Comparison of ENCODE assay signal across 11 cellular contexts in the genomic region with DNA sequence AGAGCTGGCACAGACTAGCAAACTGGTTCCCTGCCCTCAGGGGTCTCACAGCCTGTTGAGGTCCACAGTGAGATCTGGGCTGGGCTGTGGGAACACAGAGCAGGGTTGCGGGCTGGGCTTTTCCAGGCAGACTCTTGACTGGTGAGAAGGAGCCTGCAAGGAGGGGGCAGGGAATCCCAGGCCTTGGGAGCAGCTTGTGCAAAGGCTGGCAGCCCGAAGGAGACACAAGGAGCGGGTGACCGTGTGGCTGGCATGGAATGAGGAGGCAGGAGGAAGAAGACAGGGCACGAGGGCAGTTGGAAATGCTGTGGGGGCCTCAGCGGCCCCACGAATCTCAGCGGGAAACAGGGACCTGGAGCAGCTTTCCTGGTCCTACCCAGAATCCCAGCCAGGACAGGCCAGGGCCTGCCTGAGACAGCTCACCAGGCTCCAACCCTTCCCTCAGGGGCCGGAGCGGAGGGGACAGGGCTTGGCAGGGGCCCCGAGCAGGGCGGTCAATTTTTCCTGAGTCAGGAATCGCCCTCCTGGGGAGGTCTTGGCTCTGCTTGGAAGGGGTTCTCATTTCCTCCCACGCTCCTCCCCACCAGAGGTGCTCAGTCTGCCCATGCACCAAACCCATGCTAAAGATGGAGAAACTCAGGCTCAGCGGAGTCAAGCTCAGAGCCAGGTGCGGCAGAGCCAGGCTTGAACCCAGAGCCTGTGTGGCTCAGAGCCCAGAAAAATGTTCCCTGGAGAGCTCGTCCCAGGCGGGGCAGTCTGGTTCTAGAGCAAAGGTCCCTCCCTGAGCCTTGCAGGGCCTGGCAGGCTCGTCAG. TPM values are rescaled to one million over a fixed set of nuclear protein-coding genes. Genes with fewer than 3 reads are reported as not detected.
A peak's percentile ranks its signal among the peaks of the same experiment; 100 is the strongest.
DNase-seq lines count a peak whose midpoint lies in the region; ATAC-seq, FAIRE-seq and TF ChIP-seq lines count a peak whose summit lies in the region.
"Had no signal": no experiment of that assay in that cellular context is flagged by ENCODE, and none has a peak within 500 bp of the region (broad histone marks: within the 10 kb centered on the region; RNA-seq: fewer than 3 reads in every experiment).

No MANE protein-coding gene starts in this region.

- H3K4me1 ChIP-seq in HUES6 (ENCODE audit: control insufficient read depth, insufficient read depth, low read length) (peaks cover 10% of the 10 kb centered on the region), mammary epithelial cell (ENCODE audit: insufficient read depth, low read length) (peaks cover 19% of the 10 kb centered on the region), iPS-15b (ENCODE audit: control insufficient read depth, insufficient read depth, low read length) (no peaks in the 10 kb centered on the region)
- H3K4me1 ChIP-seq: sigmoid colon had no signal

- WGBS in mammary epithelial cell (ENCODE audit: low coverage, missing lambda C conversion rate), result 0% methylated on average over 8 of the region's 19 CpGs

- no peaks in the 10 kb centered on the region for H4K20me1 ChIP-seq in mammary epithelial cell (ENCODE audit: insufficient read depth, low read length)

- FAIRE-seq in urothelium cell line (lab: Jason Lieb, UNC), result no peak

- no peak overlapping the region for H3K4me3 ChIP-seq in HUES6 (ENCODE audit: low read depth, low read length)
- peak overlapping the region in 2 of 3 experiments; percentile 15 to 40 for H3K4me3 ChIP-seq in mammary epithelial cell (replicated peaks in 1 of 3; ENCODE audit: insufficient read depth in 1 of 3, low read depth in 2 of 3, low read length in 3 of 3)
- no peak overlapping the region for H3K4me3 ChIP-seq in iPS-15b (ENCODE audit: low read depth, low read length)
- H3K4me3 ChIP-seq in skin epidermis, result no peak overlapping the region
- H3K4me3 ChIP-seq: sigmoid colon had no signal

- H2AFZ ChIP-seq in mammary epithelial cell (ENCODE audit: low read depth, low read length), result peak overlapping the region; percentile 97

- ATAC-seq in GM18505 (IDR thresholded peaks at IDR 0.05; ENCODE audit: unreplicated experiment), result no peak
- ATAC-seq in GM18868 (IDR thresholded peaks at IDR 0.05; ENCODE audit: unreplicated experiment), result no peak

- CTCF ChIA-PET in mammary epithelial cell (lab: Charles Lee; ENCODE audit: low non-redundant PET), result interaction anchor here (0.6 kb wide), 2 partner anchors 56 to 138 kb away, joined by 3 to 15 read pairs; no protein-coding TSS in a partner anchor

- no peaks in the 10 kb centered on the region for H3K79me2 ChIP-seq in mammary epithelial cell (ENCODE audit: insufficient read depth, low read length)

- H3K4me2 ChIP-seq in mammary epithelial cell (ENCODE audit: insufficient read depth, low read depth, low read length), result peak overlapping the region; percentile 99

- intact Hi-C loops in mammary epithelial cell (cut with micrococcal nuclease), result no loop called here

- H3K9me3 ChIP-seq in HUES6 (ENCODE audit: control insufficient read depth, insufficient read depth, low read depth, low read length) (no peaks in the 10 kb centered on the region), mammary epithelial cell (replicated peaks; ENCODE audit: insufficient read depth, low read length) (no peaks in the 10 kb centered on the region), iPS-15b (ENCODE audit: control insufficient read depth, insufficient read depth, low read length) (no peaks in the 10 kb centered on the region)
- H3K9me3 ChIP-seq: sigmoid colon had no signal

- H3K27ac ChIP-seq in HUES6 (ENCODE audit: low read depth, low read length), result no peak overlapping the region
- peak overlapping the region; percentile 46 for H3K27ac ChIP-seq in mammary epithelial cell (ENCODE audit: insufficient read depth, low read depth, low read length)
- H3K27ac ChIP-seq in skin epidermis, result peak overlapping the region in 15 of 21 experiments; percentile 35 to 76 (median 60)
- H3K27ac ChIP-seq: sigmoid colon had no signal

- H3K36me3 ChIP-seq in HUES6 (ENCODE audit: control insufficient read depth, insufficient read depth, low read length) (no peaks in the 10 kb centered on the region), mammary epithelial cell (ENCODE audit: insufficient read depth, low read length) (no peaks in the 10 kb centered on the region), iPS-15b (ENCODE audit: control insufficient read depth, insufficient read depth, low read length) (no peaks in the 10 kb centered on the region)
- H3K36me3 ChIP-seq: sigmoid colon had no signal

- dilution Hi-C loops in mammary epithelial cell (cut with HindIII; ENCODE audit: low sequenced_read_pairs), result no loop called here

- no TSS peak for BruUV-seq in mammary epithelial cell (replicated peaks; lab: Mats Ljungman, UMichigan)

- TF ChIP-seq CTCF in mammary epithelial cell (conservative IDR thresholded peaks at IDR 0.05 in 1 of 2, IDR thresholded peaks at IDR 0.05 in 1 of 2; ENCODE audit: extremely low read depth in 1 of 2, insufficient read depth in 1 of 2, low read depth in 1 of 2, low read length in 2 of 2), result no peak

- H3K9ac ChIP-seq in HUES6 (ENCODE audit: low read length), result peak overlapping the region; percentile 2
- peak overlapping the region; percentile 55 for H3K9ac ChIP-seq in mammary epithelial cell (ENCODE audit: insufficient read depth, low read length)
- H3K9ac ChIP-seq in iPS-15b (ENCODE audit: low read depth, low read length), result peak overlapping the region; percentile 55

- DNase-seq in mammary epithelial cell (peak; percentile 85), urothelium cell line (ENCODE audit: low spot score) (no peak), dedifferentiated amniotic fluid mesenchymal stem cell (ENCODE audit: extremely low spot score) (no peak)
- DNase-seq: activated CD4-positive, alpha-beta T cell treated with anti-CD3 and anti-CD28 coated beads, Interleukin-2, amount 50 U/mL, for 4 hours; NCI-H187 treated with DMSO at 0.1 percent for 48 hours; sigmoid colon had no signal

- TF ChIP-seq POLR2A in GM18505 (IDR thresholded peaks at IDR 0.05; ENCODE audit: borderline replicate concordance, extremely low read depth, insufficient read depth, insufficient read length), result no peak

- in situ Hi-C loops in mammary epithelial cell (cut with MboI; ENCODE audit: low sequenced_read_pairs in 2 of 2), result loop anchor here in 1 of 2 donors (25.0 kb wide), 2 partner anchors 247 to 697 kb away; no protein-coding TSS in a partner anchor

- H3K27me3 ChIP-seq in HUES6 (ENCODE audit: control insufficient read depth, insufficient read depth, low read length) (no peaks in the 10 kb centered on the region), mammary epithelial cell (ENCODE audit: insufficient read depth, low read length) (no peaks in the 10 kb centered on the region), iPS-15b (ENCODE audit: control insufficient read depth, insufficient read depth, low read length) (no peaks in the 10 kb centered on the region)
- H3K27me3 ChIP-seq: sigmoid colon had no signal

RNA-seq across cellular contexts. Expression of a gene that starts 9.2 kb away (rescaled TPM):
- total RNA-seq in mammary epithelial cell, result 10 to 100 TPM; 14.2 to 32.7 TPM
- polyA plus RNA-seq in mammary epithelial cell, result 14.2 TPM
- 13.4 TPM for polyA minus RNA-seq in mammary epithelial cell

Comparison
In these comparisons a context has a peak if more than half of its experiments do, and no peak if none do; other contexts are left out.
1. H3K4me3 ChIP-seq: peak in mammary epithelial cell (2 of 3); none in HUES6 (single experiment), iPS-15b (single experiment) and skin epidermis (0 of 7).
2. H3K9ac ChIP-seq: peak in every context shown above with its lines; median percentile 55 in mammary epithelial cell; 55 in iPS-15b; 2 in HUES6.